In the genomic region with DNA sequence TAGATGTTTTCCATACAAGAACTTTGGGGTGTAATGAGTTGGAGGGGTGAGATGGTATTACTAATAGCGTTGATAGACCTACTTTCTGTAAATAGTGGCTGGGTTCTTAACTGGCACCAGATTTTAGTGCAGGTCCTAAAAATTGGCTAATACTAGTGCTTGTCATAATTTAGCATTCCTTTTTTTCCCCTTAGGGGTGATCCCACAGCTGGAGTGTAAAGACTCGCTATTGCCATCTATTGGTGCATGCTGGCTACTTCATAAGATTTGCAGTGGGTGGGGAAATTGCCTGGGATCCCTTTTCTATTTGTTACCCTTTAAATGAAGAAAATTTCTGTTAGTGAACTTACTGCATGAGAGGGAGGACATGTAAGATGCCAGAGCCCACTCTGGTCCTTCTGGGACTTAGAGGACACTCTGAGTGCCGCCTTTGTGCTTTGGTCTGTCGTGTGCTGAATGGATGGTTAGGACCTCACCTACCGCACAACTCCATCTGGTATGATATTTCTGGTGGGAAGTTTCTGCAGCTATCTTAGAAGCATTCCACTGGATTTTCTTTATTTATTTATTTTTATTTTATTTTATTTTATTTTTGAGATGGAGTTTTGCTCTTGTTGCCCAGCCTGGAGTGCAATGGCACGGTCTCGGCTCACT, we compare ENCODE assay signal across 9 cellular contexts.
DNase-seq lines count a peak whose midpoint lies in the region; ATAC-seq, FAIRE-seq and TF ChIP-seq lines count a peak whose summit lies in the region.
"Had no signal": no experiment of that assay in that cellular context is flagged by ENCODE, and none has a peak within 500 bp of the region (broad histone marks: within the 10 kb centered on the region; RNA-seq: fewer than 3 reads in every experiment).

No MANE protein-coding gene starts in this region.

- peak overlapping the region; percentile 66; the same call in 1 of the 2 replicates for H3K18ac ChIP-seq in IMR-90 (ENCODE audit: low read depth, low read length)

- H3K14ac ChIP-seq in IMR-90 (replicated peaks; ENCODE audit: low read depth, low read length): no peak overlapping the region

- H3K9me1 ChIP-seq in IMR-90 (ENCODE audit: insufficient read depth, low read length): peaks cover 13% of the 10 kb centered on the region
- H3K9me1 ChIP-seq in K562 (ENCODE audit: control insufficient read depth, insufficient read depth, low read length): no peaks in the 10 kb centered on the region

- H3K4me1 Mint-ChIP-seq in immature natural killer cell: peaks cover 82 to 98% of the 10 kb centered on the region in 2 donors

- BruUV-seq in IMR-90 (replicated peaks; lab: Mats Ljungman, UMichigan) (no TSS peak), K562 (replicated peaks; lab: Mats Ljungman, UMichigan) (no TSS peak)

- H2BK120ac ChIP-seq in IMR-90 (ENCODE audit: low read depth, low read length): 0 out of 2 replicates have a peak overlapping the region, but pooled peaks have one; percentile 14

- no peaks in the 10 kb centered on the region for H3K36me3 Mint-ChIP-seq in immature natural killer cell
- H3K36me3 Mint-ChIP-seq: activated naive CD4-positive, alpha-beta T cell treated with anti-CD3 and anti-CD28 coated beads, Interleukin-2, amount 50 U/mL, for 24 hours had no signal

- peak overlapping the region; percentile 62; the same call in 1 of the 2 replicates for H4K5ac ChIP-seq in IMR-90 (ENCODE audit: low read depth, low read length)

- H3K4me3 ChIP-seq in IMR-90 (ENCODE audit: insufficient read depth, low read depth, low read length) (no peak overlapping the region), K562 (no peak overlapping the region)

- no peak overlapping the region for H3K56ac ChIP-seq in IMR-90 (ENCODE audit: extremely low read depth, insufficient read depth, low read length)

- H2AK9ac ChIP-seq in IMR-90 (replicated peaks; ENCODE audit: low read depth, low read length, poor library complexity): no peak overlapping the region

- intact Hi-C loops in IMR-90 (cut with micrococcal nuclease) (loop anchor here (1.0 to 10.0 kb wide), 6 partner anchors 39 to 1229 kb away; no protein-coding TSS in a partner anchor), K562 (cut with micrococcal nuclease) (loop anchor here (2.0 to 10.0 kb wide), 2 partner anchors 117 to 187 kb away; no protein-coding TSS in a partner anchor)

- in situ Hi-C loops in IMR-90 (cut with MboI; ENCODE audit: low sequenced_read_pairs) (no loop called here), K562 (cut with MboI) (no loop called here)

- TF ChIP-seq CTCF in IMR-90 (conservative IDR thresholded peaks at IDR 0.05; ENCODE audit: low read depth, low read length) (peak; percentile 84), K562 (IDR thresholded peaks at IDR 0.05 in 2 of 3, conservative IDR thresholded peaks at IDR 0.05 in 1 of 3; ENCODE audit: insufficient read depth in 2 of 3, low read depth in 1 of 3, low read length in 3 of 3) (peak; percentile 79 to 88 (median 87))

- H3K9me3 ChIP-seq in IMR-90 (ENCODE audit: control insufficient read depth, insufficient read depth, low read length): no peaks in the 10 kb centered on the region
- no peaks in the 10 kb centered on the region for H3K9me3 ChIP-seq in K562 (replicated peaks; ENCODE audit: control insufficient read depth, insufficient read depth, low read depth, low read length)

- H3K27ac ChIP-seq in IMR-90 (ENCODE audit: insufficient read depth, low read length) (no peak overlapping the region), K562 (ENCODE audit: extremely low read depth, low read depth, low read length) (no peak overlapping the region)

- H4K8ac ChIP-seq in IMR-90 (ENCODE audit: low read depth in 2 of 2, low read length in 2 of 2): no peak overlapping the region

- peak overlapping the region in 2 of 5 donors; percentile 4 to 20 for H3K4me3 Mint-ChIP-seq in immature natural killer cell
- H3K4me3 Mint-ChIP-seq: activated naive CD4-positive, alpha-beta T cell treated with anti-CD3 and anti-CD28 coated beads, Interleukin-2, amount 50 U/mL, for 24 hours had no signal

- H3K4me1 ChIP-seq in IMR-90 (ENCODE audit: control insufficient read depth, insufficient read depth, low read length) (peaks cover 19% of the 10 kb centered on the region), K562 (replicated peaks in 1 of 2; ENCODE audit: control insufficient read depth in 2 of 2, insufficient read depth in 2 of 2, low read length in 2 of 2) (peaks cover 5 to 24% of the 10 kb centered on the region in 2 experiments)

- no peaks in the 10 kb centered on the region for H3K9me3 Mint-ChIP-seq in immature natural killer cell
- H3K9me3 Mint-ChIP-seq: activated naive CD4-positive, alpha-beta T cell treated with anti-CD3 and anti-CD28 coated beads, Interleukin-2, amount 50 U/mL, for 24 hours had no signal

- H3K9ac ChIP-seq in IMR-90 (ENCODE audit: low read depth, low read length): no peak overlapping the region
- no peak overlapping the region for H3K9ac ChIP-seq in K562 (ENCODE audit: insufficient read depth in 1 of 2, low read depth in 2 of 2, low read length in 2 of 2)

- H2BK20ac ChIP-seq in IMR-90 (ENCODE audit: low read depth, low read length): 0 out of 2 replicates have a peak overlapping the region, but pooled peaks have one; percentile 22

- no peak overlapping the region for H2BK5ac ChIP-seq in IMR-90 (ENCODE audit: low read depth, low read length, poor library complexity, severe bottlenecking)

- H3K79me1 ChIP-seq in IMR-90 (ENCODE audit: low read depth in 1 of 2, low read length in 2 of 2): peaks cover 41 to 79% of the 10 kb centered on the region in 2 experiments

- no peak overlapping the region for H3K4ac ChIP-seq in IMR-90 (ENCODE audit: low read depth, low read length)

- no peak overlapping the region for H2AFZ ChIP-seq in IMR-90 (replicated peaks; ENCODE audit: low read length, poor library complexity)
- no peak overlapping the region for H2AFZ ChIP-seq in K562 (ENCODE audit: low read depth, low read length)

- peaks cover 85% of the 10 kb centered on the region for H4K20me1 ChIP-seq in IMR-90 (ENCODE audit: insufficient read depth, low read length)
- H4K20me1 ChIP-seq in K562 (replicated peaks; ENCODE audit: control insufficient read depth, insufficient read depth, low read length): peaks cover 52% of the 10 kb centered on the region

- no peak for TF ChIP-seq EP300 in K562 (IDR thresholded peaks at IDR 0.05; ENCODE audit: low read length)

- H3K27me3 Mint-ChIP-seq in immature natural killer cell (ENCODE audit: low read depth in 3 of 3): peaks cover 0 to 1% (median 0%) of the 10 kb centered on the region in 3 donors
- H3K27me3 Mint-ChIP-seq: activated naive CD4-positive, alpha-beta T cell treated with anti-CD3 and anti-CD28 coated beads, Interleukin-2, amount 50 U/mL, for 24 hours had no signal

- TF ChIP-seq RAD21 in IMR-90 (IDR thresholded peaks at IDR 0.05; ENCODE audit: low read length): peak; percentile 83
- TF ChIP-seq RAD21 in K562 (CRISPR knock-in tag; conservative IDR thresholded peaks at IDR 0.05 in 1 of 2, IDR thresholded peaks at IDR 0.05 in 1 of 2): peak; percentile 83 to 88

- H3K27me3 ChIP-seq in IMR-90 (ENCODE audit: control insufficient read depth, insufficient read depth, low read length) (no peaks in the 10 kb centered on the region), K562 (ENCODE audit: control insufficient read depth in 2 of 2, insufficient read depth in 2 of 2, low read length in 2 of 2) (no peaks in the 10 kb centered on the region)

- peak; percentile 52 for DNase-seq in ELF-1 (ENCODE audit: low read depth, low spot score)
- peak; percentile 78 for DNase-seq in IMR-90
- DNase-seq in RKO (ENCODE audit: low spot score): peak; percentile 76
- DNase-seq in K562 (ENCODE audit: extremely low read depth in 1 of 4, low spot score in 3 of 4): peak; percentile 50 to 82 (median 66)
- peak; percentile 31 to 40 (median 36) for DNase-seq in immature natural killer cell
- peak; percentile 26 for DNase-seq in stimulated activated CD4-positive, alpha-beta T cell treated with anti-CD3 and anti-CD28 coated beads, Interleukin-2, amount 100 ng/mL, for 4 hours (ENCODE audit: low read depth)
- DNase-seq in middle frontal gyrus (ENCODE audit: extremely low spot score, low spot score): no peak

- dilution Hi-C loops in IMR-90 (cut with HindIII; ENCODE audit: low sequenced_read_pairs, unreplicated experiment): no loop called here

- no peak overlapping the region; the same call in 2 of the 3 replicates for H2BK15ac ChIP-seq in IMR-90 (ENCODE audit: low read depth, low read length)

- POLR2A ChIA-PET in IMR-90 (lab: Charles Lee; ENCODE audit: unreplicated experiment) (no interaction called here), K562 (lab: Yijun Ruan, JAX) (interaction anchor here (0.6 to 0.8 kb wide), 2 partner anchors 8 to 119 kb away, joined by 3 to 4 read pairs; no protein-coding TSS in a partner anchor)

- ATAC-seq in IMR-90 (ENCODE audit: low read depth) (peak; percentile 63), K562 (peak; percentile 85), HG02798 (IDR thresholded peaks at IDR 0.05; ENCODE audit: poor library complexity, unreplicated experiment) (no peak)

- TF ChIP-seq POLR2A in IMR-90 (IDR thresholded peaks at IDR 0.05; ENCODE audit: low read depth, low read length): no peak
- no peak for TF ChIP-seq POLR2A in K562 (conservative IDR thresholded peaks at IDR 0.05)

- 0% methylated on average over 1 of the region's 7 CpGs; no CpG with 5 or more reads in 1 of the 2 experiments for WGBS in IMR-90 (ENCODE audit: extremely low coverage in 2 of 2, insufficient read length in 1 of 2), 2 experiments
- 61% methylated on average over 7 of the region's 7 CpGs for WGBS in K562 (ENCODE audit: insufficient coverage, low coverage, missing lambda C conversion rate)

- peaks cover 91% of the 10 kb centered on the region for H3K79me2 ChIP-seq in K562 (ENCODE audit: control insufficient read depth, insufficient read depth, low read length)

- no peaks in the 10 kb centered on the region for H3K36me3 ChIP-seq in IMR-90 (ENCODE audit: control insufficient read depth, insufficient read depth, low read length)
- H3K36me3 ChIP-seq in K562 (ENCODE audit: control insufficient read depth, insufficient read depth, low read length): no peaks in the 10 kb centered on the region; the same call in 2 of the 3 replicates

- H3K23ac ChIP-seq in IMR-90 (ENCODE audit: low read depth, low read length): no peak overlapping the region

- no peak overlapping the region for H4K91ac ChIP-seq in IMR-90 (ENCODE audit: insufficient read depth, low read depth, low read length)

- no peak overlapping the region for H2AK5ac ChIP-seq in IMR-90 (ENCODE audit: low read depth, low read length)

- peak; percentile 76 for FAIRE-seq in K562 (lab: Jason Lieb, UNC)

- H3K27ac Mint-ChIP-seq in immature natural killer cell: peak overlapping the region in 2 of 6 donors; percentile 10 to 71

- H3K4me2 ChIP-seq in IMR-90 (ENCODE audit: low read depth, low read length) (no peak overlapping the region; the same call in 1 of the 2 replicates), K562 (ENCODE audit: insufficient read depth, low read length) (no peak overlapping the region)

- CTCF ChIA-PET in IMR-90 (lab: Yijun Ruan, JAX): interaction anchor here (0.6 to 1.8 kb wide), 2 partner anchors 10 to 186 kb away, joined by 3 to 4 read pairs; no protein-coding TSS in a partner anchor
- CTCF ChIA-PET in K562 (lab: Yijun Ruan, JAX; ENCODE audit: low intra/inter-chr PET ratio): interaction anchor here (0.6 to 1.1 kb wide), 3 partner anchors 42 to 327 kb away, joined by 3 to 6 read pairs (median 3); no protein-coding TSS in a partner anchor
